ENCODE assay signal across 12 cellular contexts in the genomic region with DNA sequence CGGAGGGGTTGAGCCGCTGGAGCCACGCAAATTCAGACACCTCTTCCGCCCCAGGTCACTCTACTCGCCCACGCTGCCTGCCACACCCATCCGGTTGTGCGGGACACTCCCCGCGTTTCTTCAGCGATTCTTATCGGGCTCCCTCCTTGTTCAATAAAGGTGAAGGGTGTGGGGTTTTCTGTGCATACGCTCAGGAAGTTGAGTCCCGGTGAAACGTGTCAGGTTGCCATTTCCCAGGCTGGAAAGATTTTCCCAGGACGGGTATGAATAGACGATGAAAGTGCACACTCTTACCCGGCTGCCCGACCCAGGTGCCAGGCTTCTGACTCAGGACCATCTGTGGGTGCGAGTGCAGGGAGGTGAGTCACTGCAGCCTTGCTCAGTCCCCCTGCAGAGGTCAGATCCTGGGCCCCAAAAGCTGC. TPM values are rescaled to one million over a fixed set of nuclear protein-coding genes. Genes with fewer than 3 reads are reported as not detected.
DNase-seq lines count a peak whose midpoint lies in the region; ATAC-seq, FAIRE-seq and TF ChIP-seq lines count a peak whose summit lies in the region.
"Had no signal": no experiment of that assay in that cellular context is flagged by ENCODE, and none has a peak within 500 bp of the region (broad histone marks: within the 10 kb centered on the region; RNA-seq: fewer than 3 reads in every experiment).

No MANE protein-coding gene starts in this region.

- in situ Hi-C loops in gastrocnemius medialis (cut with MboI; ENCODE audit: low sequenced_read_pairs in 4 of 4) (no loop called here), HAP-1 (cut with MboI; ENCODE audit: low sequenced_read_pairs) (no loop called here)

- peaks cover 10% of the 10 kb centered on the region for H3K36me3 Mint-ChIP-seq in activated B cell treated with CpG ODN at 0.5 μM for 24 hours (ENCODE audit: low read depth)

- H3K27ac Mint-ChIP-seq in stimulated activated naive CD8-positive, alpha-beta T cell treated with anti-CD3 and anti-CD28 coated beads, Interleukin-15, amount 100 ng/mL, for 72 hours, result no peak overlapping the region
- peak overlapping the region; percentile 99 for H3K27ac Mint-ChIP-seq in activated B cell treated with CpG ODN at 0.5 μM for 24 hours

- peak; percentile 35 for DNase-seq in stimulated activated naive CD8-positive, alpha-beta T cell treated with anti-CD3 and anti-CD28 coated beads, Interleukin-15, Interleukin-2, amounts not matched to agents 100 U/mL and 50 U/mL, for 24 hours
- no peak for DNase-seq in stimulated activated naive CD8-positive, alpha-beta T cell treated with anti-CD3 and anti-CD28 coated beads, Interleukin-15, amount 100 ng/mL, for 72 hours
- no peak for DNase-seq in activated B cell treated with CpG ODN at 0.5 μM for 24 hours
- no peak for DNase-seq in keratinocyte (ENCODE audit: low read depth, low spot score)
- no peak for DNase-seq in amniotic stem cell (lab: John Stamatoyannopoulos, UW)
- DNase-seq in gastrocnemius medialis, result no peak
- no peak for DNase-seq in HAP-1 (ENCODE audit: low spot score in 2 of 2)
- DNase-seq: activated gamma-delta T cell treated with Interleukin-2 at 50 U/mL for 16 hours had no signal

- H2AFZ ChIP-seq in keratinocyte (ENCODE audit: control insufficient read depth, low read length), result no peak overlapping the region
- H2AFZ ChIP-seq: parathyroid adenoma had no signal

- no peaks in the 10 kb centered on the region for H3K79me2 ChIP-seq in keratinocyte (ENCODE audit: control insufficient read depth, insufficient read depth, low read length)
- H3K79me2 ChIP-seq: parathyroid adenoma had no signal

- H3K27me3 ChIP-seq in keratinocyte (ENCODE audit: control insufficient read depth, extremely low read depth, insufficient read depth, low read length) (no peaks in the 10 kb centered on the region), gastrocnemius medialis (no peaks in the 10 kb centered on the region), HAP-1 (ENCODE audit: low read depth) (peaks cover 6% of the 10 kb centered on the region; the same call in 1 of the 2 replicates)

- peak overlapping the region; percentile 75 for H3K9ac ChIP-seq in keratinocyte (ENCODE audit: control insufficient read depth, extremely low read depth, insufficient read depth, low read length)
- H3K9ac ChIP-seq: parathyroid adenoma had no signal

- H3K4me3 ChIP-seq in keratinocyte (ENCODE audit: control insufficient read depth in 2 of 3, extremely low read depth in 1 of 3, insufficient read depth in 2 of 3, low read depth in 1 of 3, low read length in 3 of 3), result peak overlapping the region; percentile 21 to 36 (median 33)
- H3K4me3 ChIP-seq in gastrocnemius medialis, result no peak overlapping the region
- H3K4me3 ChIP-seq in HAP-1, result no peak overlapping the region
- H3K4me3 ChIP-seq: dorsolateral prefrontal cortex, SK-N-MC had no signal

- H3K4me1 ChIP-seq in keratinocyte (ENCODE audit: control insufficient read depth, extremely low read depth, insufficient read depth, low read length) (peaks cover 64% of the 10 kb centered on the region), gastrocnemius medialis (no peaks in the 10 kb centered on the region), HAP-1 (no peaks in the 10 kb centered on the region)
- H3K4me1 ChIP-seq: parathyroid adenoma had no signal

- peak overlapping the region; percentile 96 for H3K27ac ChIP-seq in keratinocyte (ENCODE audit: control insufficient read depth, insufficient read depth, low read length)
- no peak overlapping the region for H3K27ac ChIP-seq in gastrocnemius medialis
- H3K27ac ChIP-seq: dorsolateral prefrontal cortex, parathyroid adenoma, SK-N-MC had no signal

- peaks cover 87% of the 10 kb centered on the region for H3K4me1 Mint-ChIP-seq in stimulated activated naive CD8-positive, alpha-beta T cell treated with anti-CD3 and anti-CD28 coated beads, Interleukin-15, amount 100 ng/mL, for 72 hours
- peaks cover 87% of the 10 kb centered on the region for H3K4me1 Mint-ChIP-seq in activated B cell treated with CpG ODN at 0.5 μM for 24 hours

- no peaks in the 10 kb centered on the region for H4K20me1 ChIP-seq in keratinocyte (ENCODE audit: control insufficient read depth, extremely low read depth, insufficient read depth, low read length)

- dilution Hi-C loops in keratinocyte (cut with MboI; ENCODE audit: extremely low pct_ligation_motif_present, low sequenced_read_pairs), result no loop called here

- FAIRE-seq in keratinocyte (lab: Jason Lieb, UNC), result peak; percentile 78

- TF ChIP-seq POLR2A in gastrocnemius medialis (IDR thresholded peaks at IDR 0.05), result no peak

- H3K9me3 Mint-ChIP-seq in stimulated activated naive CD8-positive, alpha-beta T cell treated with anti-CD3 and anti-CD28 coated beads, Interleukin-15, amount 100 ng/mL, for 72 hours, result peaks cover 5 to 8% of the 10 kb centered on the region in 2 donors
- peaks cover 5% of the 10 kb centered on the region for H3K9me3 Mint-ChIP-seq in activated B cell treated with CpG ODN at 0.5 μM for 24 hours

- CTCF ChIA-PET in activated B cell treated with CpG ODN at 0.5 μM for 24 hours (lab: Charles Lee), result no interaction called here

- peak; percentile 41 for ATAC-seq in stimulated activated naive CD8-positive, alpha-beta T cell treated with anti-CD3 and anti-CD28 coated beads, Interleukin-15, Interleukin-2, amounts not matched to agents 100 U/mL and 50 U/mL, for 24 hours
- no peak for ATAC-seq in stimulated activated naive CD8-positive, alpha-beta T cell treated with anti-CD3 and anti-CD28 coated beads, Interleukin-15, amount 100 ng/mL, for 72 hours
- ATAC-seq in activated B cell treated with CpG ODN at 0.5 μM for 24 hours (ENCODE audit: low read depth) (no peak), gastrocnemius medialis (no peak), GM18502 (IDR thresholded peaks at IDR 0.05; ENCODE audit: poor library complexity, unreplicated experiment) (no peak)

- H3K36me3 ChIP-seq in keratinocyte (ENCODE audit: control insufficient read depth in 2 of 2, extremely low read depth in 1 of 2, insufficient read depth in 2 of 2, low read length in 2 of 2) (no peaks in the 10 kb centered on the region), gastrocnemius medialis (no peaks in the 10 kb centered on the region), HAP-1 (replicated peaks) (no peaks in the 10 kb centered on the region)

- TF ChIP-seq CTCF in activated B cell treated with CpG ODN at 0.5 μM for 24 hours (IDR thresholded peaks at IDR 0.05), result no peak
- no peak for TF ChIP-seq CTCF in keratinocyte (optimal IDR thresholded peaks at IDR 0.05 in 1 of 3, IDR thresholded peaks at IDR 0.05 in 1 of 3, conservative IDR thresholded peaks at IDR 0.05 in 1 of 3; ENCODE audit: extremely low read depth in 1 of 3, insufficient read depth in 2 of 3, low read length in 3 of 3)
- no peak for TF ChIP-seq CTCF in gastrocnemius medialis (IDR thresholded peaks at IDR 0.05 in 4 of 5, conservative IDR thresholded peaks at IDR 0.05 in 1 of 5)

- H3K4me2 ChIP-seq in keratinocyte (ENCODE audit: control insufficient read depth, extremely low read depth, insufficient read depth, low read depth, low read length), result peak overlapping the region; percentile 83

- no peaks in the 10 kb centered on the region for H3K9me3 ChIP-seq in keratinocyte (ENCODE audit: control insufficient read depth, low read depth, low read length)
- no peaks in the 10 kb centered on the region for H3K9me3 ChIP-seq in gastrocnemius medialis
- H3K9me3 ChIP-seq in HAP-1, result no peaks in the 10 kb centered on the region; the same call in 1 of the 2 replicates

- POLR2A ChIA-PET in activated B cell treated with CpG ODN at 0.5 μM for 24 hours (lab: Charles Lee), result interaction anchor here (0.9 to 3.9 kb wide), 6 partner anchors 10 to 278 kb away, joined by 3 to 39 read pairs (median 4); a partner anchor contains a TSS

- H3K9me1 ChIP-seq in keratinocyte (ENCODE audit: control insufficient read depth, extremely low read depth, insufficient read depth, low read length), result no peaks in the 10 kb centered on the region

- no peak overlapping the region for H3K4me3 Mint-ChIP-seq in stimulated activated naive CD8-positive, alpha-beta T cell treated with anti-CD3 and anti-CD28 coated beads, Interleukin-15, amount 100 ng/mL, for 72 hours
- H3K4me3 Mint-ChIP-seq in activated B cell treated with CpG ODN at 0.5 μM for 24 hours, result no peak overlapping the region

- intact Hi-C loops in activated B cell treated with CpG ODN at 0.5 μM for 24 hours (cut with micrococcal nuclease), result no loop called here
- intact Hi-C loops in gastrocnemius medialis (cut with DNase I; ENCODE audit: low total_unique reads), result no loop called here

- no peaks in the 10 kb centered on the region for H3K27me3 Mint-ChIP-seq in stimulated activated naive CD8-positive, alpha-beta T cell treated with anti-CD3 and anti-CD28 coated beads, Interleukin-15, amount 100 ng/mL, for 72 hours
- H3K27me3 Mint-ChIP-seq in activated B cell treated with CpG ODN at 0.5 μM for 24 hours, result no peaks in the 10 kb centered on the region

RNA-seq across cellular contexts. Expression of a gene that starts 22.0 kb away (rescaled TPM):
- total RNA-seq in activated B cell treated with CpG ODN at 0.5 μM for 24 hours, result 134 and 151 TPM in 2 replicates
- polyA plus RNA-seq in keratinocyte, result 174 to 250 TPM (median 213 TPM) in 3 replicates
- polyA plus RNA-seq in keratinocyte (2011; ENCODE audit: low read depth), result 159 TPM
- polyA plus RNA-seq in keratinocyte (2011; cell fraction: cytosol; rRNA removed), result 111 and 137 TPM in 2 replicates
- 564 and 626 TPM in 2 replicates for polyA plus RNA-seq in keratinocyte (2011; cell fraction: nucleus; rRNA removed)
- 148 and 270 TPM in 2 replicates for polyA plus RNA-seq in keratinocyte (2012; ENCODE audit: low replicate concordance)
- 425 to 516 TPM (median 456 TPM) in 3 replicates for polyA minus RNA-seq in keratinocyte
- polyA minus RNA-seq in keratinocyte (2011; cell fraction: cytosol; rRNA and poly(A)+ RNA removed), result 131 TPM
- polyA minus RNA-seq in keratinocyte (2011; cell fraction: nucleus; rRNA and poly(A)+ RNA removed), result 587 and 853 TPM in 2 replicates
- 10 to 100 TPM; 23.3 to 84.7 (median 49.8) TPM for total RNA-seq in gastrocnemius medialis

Comparison
In these comparisons a context has a peak if more than half of its experiments do, and no peak if none do; other contexts are left out.
1. H3K4me3 ChIP-seq: peak in keratinocyte (3 of 3); none in gastrocnemius medialis (0 of 4) and HAP-1 (single experiment).